Comparison of ENCODE assay signal across 10 cellular contexts in genomic region chr20:45782890-45783289, GRCh38. TPM values are rescaled to one million over a fixed set of nuclear protein-coding genes. Genes with fewer than 3 reads are reported as not detected.
DNase-seq lines count a peak whose midpoint lies in the region; ATAC-seq, FAIRE-seq and TF ChIP-seq lines count a peak whose summit lies in the region.
"Had no signal": no experiment of that assay in that cellular context is flagged by ENCODE, and none has a peak within 500 bp of the region (broad histone marks: within the 10 kb centered on the region; RNA-seq: fewer than 3 reads in every experiment).

No MANE protein-coding gene starts in this region.

- H2AFZ ChIP-seq in hepatocyte, result no peak overlapping the region

- no peaks in the 10 kb centered on the region for H3K79me2 ChIP-seq in hepatocyte

- no peaks in the 10 kb centered on the region for H3K27me3 ChIP-seq in hepatocyte

- DNase-seq in Daoy (ENCODE audit: low read depth), result peak; percentile 65
- peak; percentile 64 for DNase-seq in RCC 7860 (ENCODE audit: low spot score)
- no peak for DNase-seq in hepatocyte (ENCODE audit: low spot score)
- no peak for DNase-seq in NCI-H146 (lab: John Stamatoyannopoulos, UW)
- DNase-seq: NCI-H82 had no signal

- no peaks in the 10 kb centered on the region for H3K9me2 ChIP-seq in hepatocyte (replicated peaks; ENCODE audit: insufficient read depth)

- TF ChIP-seq CTCF in hepatocyte (IDR thresholded peaks at IDR 0.05; ENCODE audit: poor library complexity), result no peak

- H3K27ac ChIP-seq in hepatocyte, result peak overlapping the region; percentile 88

- H3K4me1 ChIP-seq in hepatocyte (ENCODE audit: insufficient read depth), result peaks cover 38% of the 10 kb centered on the region

- no peak overlapping the region for H3K4me3 ChIP-seq in hepatocyte

- no peak for FAIRE-seq in RCC 7860 (lab: Jason Lieb, UNC)
- FAIRE-seq: H1 had no signal

- no peak for ATAC-seq in GM21619 (IDR thresholded peaks at IDR 0.05; ENCODE audit: unreplicated experiment)
- ATAC-seq in GM19395 (IDR thresholded peaks at IDR 0.05; ENCODE audit: unreplicated experiment), result no peak

- H3K36me3 ChIP-seq in hepatocyte (replicated peaks; ENCODE audit: insufficient read depth, low read depth), result no peaks in the 10 kb centered on the region

- no peak overlapping the region for H3K4me2 ChIP-seq in hepatocyte

- no peaks in the 10 kb centered on the region for H4K20me1 ChIP-seq in hepatocyte (ENCODE audit: insufficient read depth, poor library complexity, severe bottlenecking)

- H3K9me3 ChIP-seq in hepatocyte (ENCODE audit: low read depth), result no peaks in the 10 kb centered on the region

- 78% methylated on average over 4 of the region's 4 CpGs for WGBS in hepatocyte (ENCODE audit: low lambda C conversion rate, missing lambda C conversion rate)

RNA-seq across cellular contexts. Expression of gene WFDC3, which starts 8.8 kb away (rescaled TPM):
- total RNA-seq in Daoy (2014; rRNA removed; shearing (Covaris generic)), result 2.3 TPM in 1 of 2 replicates, not detected in the other
- total RNA-seq in hepatocyte, result 0.72 and 2.6 TPM in 2 replicates
- 9.9 and 16.8 TPM in 2 replicates for polyA plus RNA-seq in hepatocyte
- total RNA-seq: H1, neural crest cell, subcutaneous adipose tissue had no signal

RNA-seq across cellular contexts. Expression of gene DNTTIP1, which starts 8.9 kb away (rescaled TPM):
- 26.6 and 35.5 TPM in 2 replicates for total RNA-seq in Daoy (2014; rRNA removed; shearing (Covaris generic))
- total RNA-seq in hepatocyte, result 18.8 and 25.2 TPM in 2 replicates
- polyA plus RNA-seq in hepatocyte, result 60.3 and 65.1 TPM in 2 replicates

RNA-seq across cellular contexts. Expression of gene UBE2C, which starts 29.6 kb away (rescaled TPM):
- 167 and 200 TPM in 2 replicates for total RNA-seq in Daoy (2014; rRNA removed; shearing (Covaris generic))
- 21.9 and 26.7 TPM in 2 replicates for total RNA-seq in hepatocyte
- 46.9 and 49.0 TPM in 2 replicates for polyA plus RNA-seq in hepatocyte

RNA-seq across cellular contexts. Expression of gene TNNC2, which starts 44.2 kb away (rescaled TPM):
- total RNA-seq in Daoy (2014; rRNA removed; shearing (Covaris generic)), result not detected in 2 replicates
- 0.63 TPM in 1 of 2 replicates, not detected in the other for total RNA-seq in hepatocyte
- polyA plus RNA-seq in hepatocyte, result 0.51 and 1.8 TPM in 2 replicates
- total RNA-seq: neural crest cell had no signal

RNA-seq across cellular contexts. Expression of gene SNX21, which starts 50.7 kb away (rescaled TPM):
- 21.2 and 28.2 TPM in 2 replicates for total RNA-seq in Daoy (2014; rRNA removed; shearing (Covaris generic))
- 19.3 and 30.0 TPM in 2 replicates for total RNA-seq in hepatocyte
- 32.1 and 32.5 TPM in 2 replicates for polyA plus RNA-seq in hepatocyte

Comparison
In these comparisons a context has a peak if more than half of its experiments do, and no peak if none do; other contexts are left out.
1. DNase-seq: peak in Daoy (single experiment) and RCC 7860 (single experiment); none in hepatocyte (single experiment) and NCI-H146 (single experiment).